Comparison of ENCODE assay signal across 1 cellular context in the genomic region with DNA sequence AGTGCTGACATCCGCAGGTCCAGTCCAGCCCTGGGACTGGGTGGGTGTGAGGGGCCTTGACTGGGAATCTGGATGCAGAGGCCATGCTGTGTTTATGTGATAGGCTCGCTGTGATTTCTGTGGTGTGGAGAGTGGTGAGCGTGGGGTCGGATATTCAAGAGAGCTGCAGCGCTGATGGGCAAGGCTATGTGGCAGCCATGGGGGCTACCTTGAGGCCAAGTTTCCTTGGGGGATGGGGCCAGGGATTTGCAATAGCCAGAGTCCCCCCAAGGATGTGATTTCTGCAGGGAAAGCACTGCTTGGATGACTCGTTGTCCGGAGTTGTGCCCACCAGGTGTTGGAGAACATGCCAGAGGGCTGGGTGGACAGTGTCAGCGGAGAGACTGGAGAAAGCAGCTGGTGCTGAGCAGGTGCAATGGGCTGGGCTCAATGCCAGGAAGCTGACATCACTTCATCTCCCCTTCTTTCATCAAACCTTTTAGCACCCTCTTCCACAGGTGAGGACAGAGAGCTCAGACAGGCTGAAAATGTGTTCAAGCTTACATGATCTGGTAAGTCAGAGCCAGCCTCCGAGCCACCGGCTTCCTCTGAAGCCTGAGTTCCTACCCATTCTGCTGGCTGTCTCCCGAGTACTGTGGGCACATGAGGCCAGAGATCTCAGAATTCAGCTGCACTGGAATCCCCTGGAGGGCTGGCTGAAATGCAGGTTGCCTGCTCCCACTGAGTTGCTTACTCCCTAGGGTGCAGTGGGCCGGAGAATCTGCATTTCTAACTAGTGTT.
TF ChIP-seq lines count a peak whose summit lies in the region.

No MANE protein-coding gene starts in this region.

TF ChIP-seq in HepG2, 621 proteins besides CTCF, POLR2A, EP300 and RAD21 (continued from another document):
- no peak for TF ChIP-seq MLX (CRISPR knock-in tag; IDR thresholded peaks at IDR 0.05)
